1 cellular context compared by ENCODE assay signal in genomic region chr6:10877012-10877411, GRCh38.
TF ChIP-seq lines count a peak whose summit lies in the region.

No MANE protein-coding gene starts in this region.

TF ChIP-seq in H1, 55 proteins besides CTCF, POLR2A, EP300 and RAD21:
- no peak for TF ChIP-seq KDM4A (IDR thresholded peaks at IDR 0.05; ENCODE audit: low read depth, low read length, severe bottlenecking)
- no peak for TF ChIP-seq RXRA (IDR thresholded peaks at IDR 0.05; ENCODE audit: insufficient read depth, low read depth, low read length)
- TF ChIP-seq, protein P1, sequence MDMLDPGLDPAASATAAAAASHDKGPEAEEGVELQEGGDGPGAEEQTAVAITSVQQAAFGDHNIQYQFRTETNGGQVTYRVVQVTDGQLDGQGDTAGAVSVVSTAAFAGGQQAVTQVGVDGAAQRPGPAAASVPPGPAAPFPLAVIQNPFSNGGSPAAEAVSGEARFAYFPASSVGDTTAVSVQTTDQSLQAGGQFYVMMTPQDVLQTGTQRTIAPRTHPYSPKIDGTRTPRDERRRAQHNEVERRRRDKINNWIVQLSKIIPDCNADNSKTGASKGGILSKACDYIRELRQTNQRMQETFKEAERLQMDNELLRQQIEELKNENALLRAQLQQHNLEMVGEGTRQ (IDR thresholded peaks at IDR 0.05; ENCODE audit: low read length) = no peak
- TF ChIP-seq CHD7 (IDR thresholded peaks at IDR 0.05; ENCODE audit: insufficient replicate concordance, low read length) = no peak
- TF ChIP-seq TCF12 (IDR thresholded peaks at IDR 0.05; ENCODE audit: low read depth, low read length) = no peak
- no peak for TF ChIP-seq CTBP2 (IDR thresholded peaks at IDR 0.05; ENCODE audit: borderline replicate concordance, insufficient read depth, insufficient read length, low read length)
- no peak for TF ChIP-seq CBX8 (IDR thresholded peaks at IDR 0.05; ENCODE audit: borderline replicate concordance, low read depth, low read length)
- TF ChIP-seq KDM1A (IDR thresholded peaks at IDR 0.05; ENCODE audit: borderline replicate concordance, low read length) = no peak
- no peak for TF ChIP-seq CHD1 (IDR thresholded peaks at IDR 0.05; ENCODE audit: low read depth, low read length)
- TF ChIP-seq BRCA1 (IDR thresholded peaks at IDR 0.05; ENCODE audit: low read depth, low read length) = no peak
- no peak for TF ChIP-seq RBBP5 (IDR thresholded peaks at IDR 0.05; ENCODE audit: borderline replicate concordance, low read depth, low read length)
- no peak for TF ChIP-seq NRF1 (IDR thresholded peaks at IDR 0.05; ENCODE audit: low read depth, low read length)
